19 cellular contexts compared by ENCODE assay signal in the genomic region with DNA sequence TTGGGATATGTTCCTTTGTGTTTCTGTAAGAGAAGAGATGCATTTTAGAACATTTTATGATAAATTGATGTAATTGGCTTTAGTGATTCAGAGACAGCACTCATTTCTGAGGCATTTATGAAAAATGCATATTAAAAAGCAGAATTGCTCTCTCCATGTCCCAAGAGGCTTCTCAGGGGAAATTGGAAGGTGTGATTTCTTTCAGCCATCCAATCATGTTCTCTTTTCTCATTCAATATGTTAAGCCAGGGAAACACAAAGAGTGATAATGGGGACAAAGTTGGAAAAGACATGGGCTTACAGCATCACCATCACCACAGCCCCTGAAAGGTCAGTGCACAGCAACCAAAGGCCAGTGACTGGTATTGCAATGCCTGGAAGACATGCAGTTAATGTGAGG.
"Had no signal": no experiment of that assay in that cellular context is flagged by ENCODE, and none has a peak within 500 bp of the region (broad histone marks: within the 10 kb centered on the region; RNA-seq: fewer than 3 reads in every experiment).

No MANE protein-coding gene starts in this region.

- H3K36me3 ChIP-seq: gastroesophageal sphincter, sigmoid colon, stomach, tibial nerve, upper lobe of right lung, vagina had no signal

- H3K27me3 ChIP-seq: gastroesophageal sphincter, sigmoid colon, stomach, testis, tibial nerve, upper lobe of right lung, vagina had no signal

- ATAC-seq: gastroesophageal sphincter; left lobe of liver; natural killer cell treated with Interleukin-12 subunit alpha and Interleukin-12 subunit beta and Interleukin-15 and Interleukin-18, amount 100 ng/mL, for 72 hours; upper lobe of right lung had no signal

- H3K9me3 ChIP-seq: gastroesophageal sphincter, sigmoid colon, stomach, testis, tibial nerve, upper lobe of right lung, vagina had no signal

- H3K4me1 ChIP-seq: gastroesophageal sphincter, sigmoid colon, stomach, testis, vagina had no signal

- H3K4me3 ChIP-seq: coronary artery, gastroesophageal sphincter, sigmoid colon, stomach, testis, tibial nerve, upper lobe of right lung, vagina had no signal

- DNase-seq: effector CD4-positive, alpha-beta T cell; endodermal cell; erythroblast; glutamatergic neuron; islet precursor cell; posterior cingulate gyrus; sigmoid colon; small intestine; stimulated activated CD4-positive, alpha-beta T cell treated with anti-CD3 and anti-CD28 coated beads, Interleukin-12 subunit alpha, Interleukin-12 subunit beta, amount 100 ng/mL, for 4 hours; stimulated activated naive CD4-positive, alpha-beta T cell; stomach; testis; upper lobe of right lung had no signal

- H3K27ac ChIP-seq: coronary artery, gastroesophageal sphincter, sigmoid colon, stomach, testis, tibial nerve, upper lobe of right lung, vagina had no signal
